11 cellular contexts compared by ENCODE assay signal in genomic region chr2:216107760-216108159, GRCh38. TPM values are rescaled to one million over a fixed set of nuclear protein-coding genes. Genes with fewer than 3 reads are reported as not detected.
A peak's percentile ranks its signal among the peaks of the same experiment; 100 is the strongest.
DNase-seq lines count a peak whose midpoint lies in the region; ATAC-seq and TF ChIP-seq lines count a peak whose summit lies in the region.
"Had no signal": no experiment of that assay in that cellular context is flagged by ENCODE, and none has a peak within 500 bp of the region (broad histone marks: within the 10 kb centered on the region; RNA-seq: fewer than 3 reads in every experiment).

No MANE protein-coding gene starts in this region.

- peak overlapping the region; percentile 72 for H3K4me2 ChIP-seq in GM23338
- H3K4me2 ChIP-seq in fibroblast of lung (ENCODE audit: extremely low read depth, insufficient read depth, low read length): no peak overlapping the region

- peaks cover 9% of the 10 kb centered on the region for H3K27me3 Mint-ChIP-seq in GM23338 (ENCODE audit: insufficient read depth, low read depth, poor library complexity)
- no peaks in the 10 kb centered on the region for H3K27me3 Mint-ChIP-seq in effector memory CD8-positive, alpha-beta T cell
- H3K27me3 Mint-ChIP-seq: central memory CD8-positive, alpha-beta T cell had no signal

- H3K27me3 ChIP-seq in GM23338 (ENCODE audit: insufficient read depth): no peaks in the 10 kb centered on the region
- peaks cover 3% of the 10 kb centered on the region for H3K27me3 ChIP-seq in fibroblast of lung (ENCODE audit: control insufficient read depth, insufficient read depth, low read length)
- H3K27me3 ChIP-seq in neuron (ENCODE audit: insufficient read depth, low read length): no peaks in the 10 kb centered on the region

- peaks cover 38% of the 10 kb centered on the region for H3K4me1 Mint-ChIP-seq in GM23338
- H3K4me1 Mint-ChIP-seq in effector memory CD8-positive, alpha-beta T cell (ENCODE audit: low read depth in 2 of 2): peaks cover 29 to 40% of the 10 kb centered on the region in 2 donors

- H3K36me3 ChIP-seq in GM23338 (ENCODE audit: insufficient read depth): peaks cover 23% of the 10 kb centered on the region
- peaks cover 5% of the 10 kb centered on the region for H3K36me3 ChIP-seq in fibroblast of lung (ENCODE audit: control insufficient read depth, insufficient read depth, low read length)
- peaks cover 22% of the 10 kb centered on the region for H3K36me3 ChIP-seq in neuron (ENCODE audit: insufficient read depth, low read length)

- H3K4me3 ChIP-seq in GM23338 (peak overlapping the region; percentile 15; the same call in 1 of the 2 replicates), fibroblast of lung (replicated peaks in 1 of 4; ENCODE audit: control extremely low read depth in 1 of 4, insufficient read depth in 1 of 4, low read depth in 3 of 4, low read length in 4 of 4) (no peak overlapping the region), neuron (ENCODE audit: low read length) (peak overlapping the region; percentile 75)

- no peaks in the 10 kb centered on the region; the same call in 1 of the 2 replicates for H4K20me1 ChIP-seq in GM23338 (replicated peaks; ENCODE audit: insufficient read depth)
- no peaks in the 10 kb centered on the region for H4K20me1 ChIP-seq in fibroblast of lung (ENCODE audit: control insufficient read depth, extremely low read depth, insufficient read depth, low read length)

- H3K4me3 Mint-ChIP-seq in GM23338: peak overlapping the region; percentile 100
- no peak overlapping the region for H3K4me3 Mint-ChIP-seq in effector memory CD8-positive, alpha-beta T cell

- H3K9me3 ChIP-seq in fibroblast of lung (ENCODE audit: control insufficient read depth, insufficient read depth, low read depth, low read length): no peaks in the 10 kb centered on the region
- no peaks in the 10 kb centered on the region for H3K9me3 ChIP-seq in neuron (ENCODE audit: low read length)

- DNase-seq in GM23338 (ENCODE audit: low spot score) (peak; percentile 60), RPMI7951 (ENCODE audit: low read depth) (peak; percentile 67), fibroblast of lung (ENCODE audit: low read depth in 2 of 2) (peak in 1 of 2 donors; percentile 25), hippocampal formation (lab: John Stamatoyannopoulos, UW) (no peak), Right ventricle myocardium inferior (ENCODE audit: missing footprints) (no peak)
- no peak for DNase-seq in effector memory CD8-positive, alpha-beta T cell
- DNase-seq: NCI-H1694 had no signal

- peaks cover 35% of the 10 kb centered on the region for H3K36me3 Mint-ChIP-seq in GM23338 (ENCODE audit: low read depth)
- peaks cover 38% of the 10 kb centered on the region for H3K36me3 Mint-ChIP-seq in effector memory CD8-positive, alpha-beta T cell (ENCODE audit: insufficient read depth)

- H3K27ac Mint-ChIP-seq in GM23338: peak overlapping the region; percentile 89
- no peak overlapping the region for H3K27ac Mint-ChIP-seq in effector memory CD8-positive, alpha-beta T cell

- TF ChIP-seq CTCF in GM23338 (conservative IDR thresholded peaks at IDR 0.05; ENCODE audit: low read depth in 2 of 2) (no peak), fibroblast of lung (conservative IDR thresholded peaks at IDR 0.05 in 1 of 2, IDR thresholded peaks at IDR 0.05 in 1 of 2; ENCODE audit: low read depth in 1 of 2, low read length in 2 of 2) (no peak)

- H3K9me2 ChIP-seq in GM23338 (ENCODE audit: insufficient read depth): 0 out of 2 replicates have a peak, but pooled peaks cover 4% of the 10 kb centered on the region

- H3K9ac ChIP-seq in fibroblast of lung (ENCODE audit: insufficient read depth, low read length): no peak overlapping the region

- intact Hi-C loops in Right ventricle myocardium inferior (cut with DNase I): no loop called here

- H3F3A ChIP-seq in GM23338 (replicated peaks; ENCODE audit: low read depth): peaks cover 22% of the 10 kb centered on the region

- H3K27ac ChIP-seq in GM23338 (ENCODE audit: low read depth): peak overlapping the region; percentile 89; the same call in 1 of the 2 replicates
- H3K27ac ChIP-seq in fibroblast of lung (ENCODE audit: insufficient read depth, low read length): no peak overlapping the region

- peaks cover 18% of the 10 kb centered on the region; the same call in 1 of the 2 replicates for H3K4me1 ChIP-seq in GM23338 (ENCODE audit: insufficient read depth)
- peaks cover 2% of the 10 kb centered on the region for H3K4me1 ChIP-seq in fibroblast of lung (ENCODE audit: control insufficient read depth, extremely low read depth, insufficient read depth, low read length)
- peaks cover 48% of the 10 kb centered on the region for H3K4me1 ChIP-seq in neuron (ENCODE audit: insufficient read depth, low read length)

- H2AFZ ChIP-seq in GM23338: peak overlapping the region; percentile 88
- H2AFZ ChIP-seq in fibroblast of lung (ENCODE audit: low read length): peak overlapping the region; percentile 59
- peak overlapping the region; percentile 42 for H2AFZ ChIP-seq in neuron (ENCODE audit: low read depth, low read length)

- ATAC-seq in GM23338 (peak; percentile 65), GM21526 (IDR thresholded peaks at IDR 0.05; ENCODE audit: low FRiP score, unreplicated experiment) (no peak), Right ventricle myocardium inferior (no peak)
- no peak for ATAC-seq in effector memory CD8-positive, alpha-beta T cell (replicated peaks)

- H3K9me3 Mint-ChIP-seq in GM23338: no peaks in the 10 kb centered on the region
- no peaks in the 10 kb centered on the region for H3K9me3 Mint-ChIP-seq in effector memory CD8-positive, alpha-beta T cell
- H3K9me3 Mint-ChIP-seq: central memory CD8-positive, alpha-beta T cell; T-helper 2 cell treated with Interferon-gamma antibody and Interleukin-4, amounts not matched to agents 5 μg/mL and 100 μg/mL, for 36 hours had no signal

- H3K79me2 ChIP-seq in GM23338 (replicated peaks; ENCODE audit: insufficient read depth) (peaks cover 36% of the 10 kb centered on the region), fibroblast of lung (ENCODE audit: control insufficient read depth, insufficient read depth, low read length) (peaks cover 36% of the 10 kb centered on the region)

TF ChIP-seq in GM23338, 12 proteins besides CTCF, POLR2A, EP300 and RAD21:
- TF ChIP-seq EZH2 (IDR thresholded peaks at IDR 0.05; ENCODE audit: low read depth, unreplicated experiment) (no peak), EZH2phosphoT487 (IDR thresholded peaks at IDR 0.05; ENCODE audit: unreplicated experiment) (no peak), NANOG (IDR thresholded peaks at IDR 0.05; ENCODE audit: borderline replicate concordance) (no peak)

RNA-seq across cellular contexts. Expression of gene XRCC5, which starts 1.4 kb away (rescaled TPM):
- 482 and 499 TPM in 2 replicates for total RNA-seq in GM23338 (2014; rRNA removed; shearing (Covaris generic))
- 432 and 524 TPM in 2 replicates for polyA plus RNA-seq in GM23338 (2016; fragmentation: Nextera tagmentation; extraction: Ambion mirVana)
- total RNA-seq in RPMI7951 (2014; rRNA removed; shearing (Covaris generic)): 402 and 451 TPM in 2 replicates
- 148 and 152 TPM in 2 replicates for total RNA-seq in fibroblast of lung
- polyA plus RNA-seq in fibroblast of lung: 278 and 339 TPM in 2 replicates
- polyA plus RNA-seq in fibroblast of lung (2012): 163 and 257 TPM in 2 replicates
- 120 and 287 TPM in 2 replicates for polyA minus RNA-seq in fibroblast of lung (ENCODE audit: low replicate concordance)
- 113 TPM for total RNA-seq in Right ventricle myocardium inferior

RNA-seq across cellular contexts. Expression of gene TMEM169, which starts 26.0 kb away (rescaled TPM):
- 3.9 and 8.0 TPM in 2 replicates for total RNA-seq in GM23338 (2014; rRNA removed; shearing (Covaris generic))
- 1.4 and 1.7 TPM in 2 replicates for polyA plus RNA-seq in GM23338 (2016; fragmentation: Nextera tagmentation; extraction: Ambion mirVana)
- total RNA-seq in RPMI7951 (2014; rRNA removed; shearing (Covaris generic)): 2.2 and 2.9 TPM in 2 replicates
- 0.26 and 0.50 TPM in 2 replicates for total RNA-seq in fibroblast of lung
- 0.10 TPM in 2 replicates for polyA plus RNA-seq in fibroblast of lung
- polyA plus RNA-seq in fibroblast of lung (2012): 0.06 and 0.36 TPM in 2 replicates
- polyA minus RNA-seq in fibroblast of lung (ENCODE audit: low replicate concordance): 0.55 TPM in 1 of 2 replicates, not detected in the other
- total RNA-seq in Right ventricle myocardium inferior: 0.24 TPM

RNA-seq across cellular contexts. Expression of gene PECR, which starts 26.2 kb away (rescaled TPM):
- 15.5 and 18.7 TPM in 2 replicates for total RNA-seq in GM23338 (2014; rRNA removed; shearing (Covaris generic))
- polyA plus RNA-seq in GM23338 (2016; fragmentation: Nextera tagmentation; extraction: Ambion mirVana) (12.1 and 12.7 TPM in 2 replicates), fibroblast of lung (11.7 and 15.4 TPM in 2 replicates)
- total RNA-seq in RPMI7951 (2014; rRNA removed; shearing (Covaris generic)): 20.2 and 22.6 TPM in 2 replicates
- total RNA-seq in fibroblast of lung (19.3 and 22.6 TPM in 2 replicates), Right ventricle myocardium inferior (7.4 TPM)
- polyA plus RNA-seq in fibroblast of lung (2012): 7.1 and 10.2 TPM in 2 replicates
- polyA minus RNA-seq in fibroblast of lung (ENCODE audit: low replicate concordance): 2.6 and 6.8 TPM in 2 replicates

Comparison
In these comparisons a context has a peak if more than half of its experiments do, and no peak if none do; other contexts are left out.
1. DNase-seq: peak in GM23338 (single experiment) and RPMI7951 (single experiment); none in hippocampal formation (0 of 2), effector memory CD8-positive, alpha-beta T cell (0 of 3) and Right ventricle myocardium inferior (single experiment).
2. H3K4me3 ChIP-seq: peak in GM23338 (single experiment) and neuron (single experiment); none in fibroblast of lung (0 of 4).
3. Peak in every context shown above with its lines, with median percentiles within 50 percentile points of each other: H2AFZ ChIP-seq.